25 cellular contexts compared by ENCODE assay signal in genomic region chr5:88256037-88256436, GRCh38. TPM values are rescaled to one million over a fixed set of nuclear protein-coding genes. Genes with fewer than 3 reads are reported as not detected.
DNase-seq lines count a peak whose midpoint lies in the region; ATAC-seq, FAIRE-seq and TF ChIP-seq lines count a peak whose summit lies in the region.
"Had no signal": no experiment of that assay in that cellular context is flagged by ENCODE, and none has a peak within 500 bp of the region (broad histone marks: within the 10 kb centered on the region; RNA-seq: fewer than 3 reads in every experiment).

No MANE protein-coding gene starts in this region.

- DNase-seq in D721Med (ENCODE audit: insufficient read length, low spot score): no peak
- DNase-seq in central memory CD8-positive, alpha-beta T cell (ENCODE audit: low spot score in 2 of 2): no peak
- DNase-seq in small intestine: no peak
- DNase-seq in dedifferentiated amniotic fluid mesenchymal stem cell (ENCODE audit: extremely low spot score): no peak
- DNase-seq in progenitor cell of endocrine pancreas (ENCODE audit: low spot score, unreplicated experiment): no peak
- DNase-seq: C1 segment of cervical spinal cord; CD4-positive, alpha-beta memory T cell; DND-41; H7; HFFc6; NCI-H1092; NCI-H1417 treated with DMSO at 0.1 percent for 48 hours; NCI-H1694 treated with DMSO at 0.1 percent for 48 hours; NCI-H2081; NCI-H2171; NCI-H226; NCI-H510A; NCI-H69; Right ventricle myocardium superior; RPMI8226 had no signal

- H3K9me3 ChIP-seq in HUES6 (ENCODE audit: control insufficient read depth, insufficient read depth, low read depth, low read length) (no peaks in the 10 kb centered on the region), small intestine (ENCODE audit: control insufficient read depth, low read depth) (no peaks in the 10 kb centered on the region)
- H3K9me3 ChIP-seq: SJSA1 had no signal

- H3K9ac ChIP-seq in HUES6 (ENCODE audit: low read length): no peak overlapping the region

- peak overlapping the region; percentile 25 for H3K27ac Mint-ChIP-seq in central memory CD8-positive, alpha-beta T cell (ENCODE audit: low read depth)
- no peak overlapping the region for H3K27ac Mint-ChIP-seq in progenitor cell of endocrine pancreas
- H3K27ac Mint-ChIP-seq: CD4-positive, alpha-beta memory T cell; HFFc6 had no signal

- no peak for TF ChIP-seq CTCF in D721Med (IDR thresholded peaks at IDR 0.05; ENCODE audit: insufficient read depth, missing control alignments)
- TF ChIP-seq CTCF in progenitor cell of endocrine pancreas (IDR thresholded peaks at IDR 0.05; ENCODE audit: unreplicated experiment): no peak

- peak overlapping the region; percentile 64 for H3K27ac ChIP-seq in HUES6 (ENCODE audit: low read depth, low read length)
- H3K27ac ChIP-seq in small intestine (ENCODE audit: low read depth in 1 of 2, low read length in 1 of 2): no peak overlapping the region
- H3K27ac ChIP-seq: SJSA1 had no signal

- H3K9me3 Mint-ChIP-seq in central memory CD8-positive, alpha-beta T cell: no peaks in the 10 kb centered on the region
- H3K9me3 Mint-ChIP-seq in progenitor cell of endocrine pancreas (ENCODE audit: low read depth): no peaks in the 10 kb centered on the region
- H3K9me3 Mint-ChIP-seq: CD4-positive, alpha-beta memory T cell; HFFc6 had no signal

- H3K27me3 ChIP-seq in HUES6 (ENCODE audit: control insufficient read depth, insufficient read depth, low read length): no peaks in the 10 kb centered on the region
- no peaks in the 10 kb centered on the region for H3K27me3 ChIP-seq in small intestine (ENCODE audit: control insufficient read depth in 2 of 2, insufficient read depth in 2 of 2, low read length in 2 of 2)
- H3K27me3 ChIP-seq: SJSA1 had no signal

- H3K4me3 ChIP-seq in HUES6 (ENCODE audit: low read depth, low read length) (peak overlapping the region; percentile 13; the same call in 1 of the 2 replicates), small intestine (ENCODE audit: low read depth in 1 of 2, low read length in 2 of 2) (no peak overlapping the region)
- H3K4me3 ChIP-seq: SJSA1 had no signal

- no peak overlapping the region for H3K4me3 Mint-ChIP-seq in central memory CD8-positive, alpha-beta T cell
- no peak overlapping the region for H3K4me3 Mint-ChIP-seq in progenitor cell of endocrine pancreas (ENCODE audit: low read depth)
- H3K4me3 Mint-ChIP-seq: CD4-positive, alpha-beta memory T cell; HFFc6 had no signal

- peaks cover 37% of the 10 kb centered on the region for H3K4me1 Mint-ChIP-seq in central memory CD8-positive, alpha-beta T cell
- H3K4me1 Mint-ChIP-seq in progenitor cell of endocrine pancreas (ENCODE audit: low read depth): peaks cover 13% of the 10 kb centered on the region

- H3K4me1 ChIP-seq in HUES6 (ENCODE audit: control insufficient read depth, insufficient read depth, low read length) (peaks cover 40% of the 10 kb centered on the region), small intestine (ENCODE audit: control insufficient read depth in 2 of 2, insufficient read depth in 1 of 2, low read depth in 1 of 2, low read length in 1 of 2) (no peaks in the 10 kb centered on the region)
- H3K4me1 ChIP-seq: SJSA1 had no signal

- no peaks in the 10 kb centered on the region for H3K36me3 ChIP-seq in HUES6 (ENCODE audit: control insufficient read depth, insufficient read depth, low read length)
- peaks cover 0 to 2% of the 10 kb centered on the region in 2 donors for H3K36me3 ChIP-seq in small intestine (ENCODE audit: control insufficient read depth in 2 of 2, insufficient read depth in 2 of 2, low read length in 2 of 2)

- no peak for ATAC-seq in central memory CD8-positive, alpha-beta T cell (replicated peaks; ENCODE audit: extremely low read depth, poor library complexity, severe bottlenecking)
- no peak for ATAC-seq in HG02840 (IDR thresholded peaks at IDR 0.05; ENCODE audit: low FRiP score, unreplicated experiment)

- no peaks in the 10 kb centered on the region for H3K27me3 Mint-ChIP-seq in central memory CD8-positive, alpha-beta T cell
- no peaks in the 10 kb centered on the region for H3K27me3 Mint-ChIP-seq in progenitor cell of endocrine pancreas
- H3K27me3 Mint-ChIP-seq: CD4-positive, alpha-beta memory T cell had no signal

- H3K36me3 Mint-ChIP-seq in central memory CD8-positive, alpha-beta T cell (ENCODE audit: insufficient read depth): peaks cover 8% of the 10 kb centered on the region
- peaks cover under 1% of the 10 kb centered on the region for H3K36me3 Mint-ChIP-seq in progenitor cell of endocrine pancreas (ENCODE audit: insufficient read depth)

- FAIRE-seq in D721Med (lab: Jason Lieb, UNC): peak; percentile 25
- peak; percentile 15 for FAIRE-seq in small intestine (lab: Jason Lieb, UNC)
- FAIRE-seq: GM12892, GM19239 had no signal

RNA-seq across cellular contexts. Expression of gene TMEM161B, which starts 12.6 kb away (rescaled TPM):
- 10 to 100 TPM in 2 of 3 donors, 1 to 10 TPM in 1; 6.3 to 11.1 (median 10.5) TPM for polyA plus RNA-seq in small intestine
- total RNA-seq in progenitor cell of endocrine pancreas: 20.1 and 21.1 TPM in 2 replicates
